Comparison of ENCODE assay signal across 1 cellular context in the genomic region with DNA sequence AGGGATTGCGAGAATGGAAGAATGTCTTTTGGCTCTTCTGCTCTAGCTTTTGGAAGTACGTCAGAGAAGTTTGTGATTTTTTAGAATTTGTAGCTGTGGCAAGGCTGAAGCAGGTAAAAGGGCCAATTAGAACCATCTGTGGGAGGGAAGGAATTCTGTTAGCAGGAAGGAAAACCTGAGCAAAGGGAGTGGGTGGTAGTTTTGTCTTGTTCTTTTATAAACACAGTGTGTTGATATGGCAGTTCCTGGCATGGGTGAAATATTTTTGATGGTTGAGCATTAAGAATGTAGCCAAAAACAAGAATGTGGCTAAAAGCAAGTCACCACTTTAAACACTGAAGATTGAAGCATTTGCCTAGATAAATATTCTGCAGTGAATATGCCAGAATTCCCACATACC.
TF ChIP-seq lines count a peak whose summit lies in the region.

No MANE protein-coding gene starts in this region.

TF ChIP-seq in H1, 55 proteins besides CTCF, POLR2A, EP300 and RAD21:
- no peak for TF ChIP-seq EGR1 (IDR thresholded peaks at IDR 0.05; ENCODE audit: borderline replicate concordance, low read depth, low read length)
- TF ChIP-seq SUZ12 (IDR thresholded peaks at IDR 0.05; ENCODE audit: low read length) = no peak
- TF ChIP-seq KDM1A (IDR thresholded peaks at IDR 0.05; ENCODE audit: borderline replicate concordance, low read length) = no peak
- TF ChIP-seq, protein P1, sequence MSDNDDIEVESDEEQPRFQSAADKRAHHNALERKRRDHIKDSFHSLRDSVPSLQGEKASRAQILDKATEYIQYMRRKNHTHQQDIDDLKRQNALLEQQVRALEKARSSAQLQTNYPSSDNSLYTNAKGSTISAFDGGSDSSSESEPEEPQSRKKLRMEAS (IDR thresholded peaks at IDR 0.05) = no peak
- TF ChIP-seq TEAD4 (IDR thresholded peaks at IDR 0.05; ENCODE audit: low read depth, low read length) = no peak
- no peak for TF ChIP-seq RBBP5 (IDR thresholded peaks at IDR 0.05; ENCODE audit: borderline replicate concordance, low read depth, low read length)
- no peak for TF ChIP-seq CBX8 (IDR thresholded peaks at IDR 0.05; ENCODE audit: borderline replicate concordance, low read depth, low read length)
- no peak for TF ChIP-seq NANOG (IDR thresholded peaks at IDR 0.05; ENCODE audit: insufficient read depth, low read depth, low read length, poor library complexity, severe bottlenecking)
- TF ChIP-seq, protein P2, sequence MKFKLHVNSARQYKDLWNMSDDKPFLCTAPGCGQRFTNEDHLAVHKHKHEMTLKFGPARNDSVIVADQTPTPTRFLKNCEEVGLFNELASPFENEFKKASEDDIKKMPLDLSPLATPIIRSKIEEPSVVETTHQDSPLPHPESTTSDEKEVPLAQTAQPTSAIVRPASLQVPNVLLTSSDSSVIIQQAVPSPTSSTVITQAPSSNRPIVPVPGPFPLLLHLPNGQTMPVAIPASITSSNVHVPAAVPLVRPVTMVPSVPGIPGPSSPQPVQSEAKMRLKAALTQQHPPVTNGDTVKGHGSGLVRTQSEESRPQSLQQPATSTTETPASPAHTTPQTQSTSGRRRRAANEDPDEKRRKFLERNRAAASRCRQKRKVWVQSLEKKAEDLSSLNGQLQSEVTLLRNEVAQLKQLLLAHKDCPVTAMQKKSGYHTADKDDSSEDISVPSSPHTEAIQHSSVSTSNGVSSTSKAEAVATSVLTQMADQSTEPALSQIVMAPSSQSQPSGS (IDR thresholded peaks at IDR 0.05; ENCODE audit: low read length) = no peak
- no peak for TF ChIP-seq RFX5 (IDR thresholded peaks at IDR 0.05; ENCODE audit: borderline replicate concordance, low read depth, low read length)
- TF ChIP-seq, protein P3, sequence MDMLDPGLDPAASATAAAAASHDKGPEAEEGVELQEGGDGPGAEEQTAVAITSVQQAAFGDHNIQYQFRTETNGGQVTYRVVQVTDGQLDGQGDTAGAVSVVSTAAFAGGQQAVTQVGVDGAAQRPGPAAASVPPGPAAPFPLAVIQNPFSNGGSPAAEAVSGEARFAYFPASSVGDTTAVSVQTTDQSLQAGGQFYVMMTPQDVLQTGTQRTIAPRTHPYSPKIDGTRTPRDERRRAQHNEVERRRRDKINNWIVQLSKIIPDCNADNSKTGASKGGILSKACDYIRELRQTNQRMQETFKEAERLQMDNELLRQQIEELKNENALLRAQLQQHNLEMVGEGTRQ (IDR thresholded peaks at IDR 0.05; ENCODE audit: low read length) = no peak
- TF ChIP-seq YY1 (IDR thresholded peaks at IDR 0.05; ENCODE audit: low read depth, low read length) = no peak
- TF ChIP-seq SP2 (IDR thresholded peaks at IDR 0.05; ENCODE audit: low read length) = no peak
- no peak for TF ChIP-seq MAFK (IDR thresholded peaks at IDR 0.05; ENCODE audit: low read depth, low read length)
- TF ChIP-seq, protein P4, sequence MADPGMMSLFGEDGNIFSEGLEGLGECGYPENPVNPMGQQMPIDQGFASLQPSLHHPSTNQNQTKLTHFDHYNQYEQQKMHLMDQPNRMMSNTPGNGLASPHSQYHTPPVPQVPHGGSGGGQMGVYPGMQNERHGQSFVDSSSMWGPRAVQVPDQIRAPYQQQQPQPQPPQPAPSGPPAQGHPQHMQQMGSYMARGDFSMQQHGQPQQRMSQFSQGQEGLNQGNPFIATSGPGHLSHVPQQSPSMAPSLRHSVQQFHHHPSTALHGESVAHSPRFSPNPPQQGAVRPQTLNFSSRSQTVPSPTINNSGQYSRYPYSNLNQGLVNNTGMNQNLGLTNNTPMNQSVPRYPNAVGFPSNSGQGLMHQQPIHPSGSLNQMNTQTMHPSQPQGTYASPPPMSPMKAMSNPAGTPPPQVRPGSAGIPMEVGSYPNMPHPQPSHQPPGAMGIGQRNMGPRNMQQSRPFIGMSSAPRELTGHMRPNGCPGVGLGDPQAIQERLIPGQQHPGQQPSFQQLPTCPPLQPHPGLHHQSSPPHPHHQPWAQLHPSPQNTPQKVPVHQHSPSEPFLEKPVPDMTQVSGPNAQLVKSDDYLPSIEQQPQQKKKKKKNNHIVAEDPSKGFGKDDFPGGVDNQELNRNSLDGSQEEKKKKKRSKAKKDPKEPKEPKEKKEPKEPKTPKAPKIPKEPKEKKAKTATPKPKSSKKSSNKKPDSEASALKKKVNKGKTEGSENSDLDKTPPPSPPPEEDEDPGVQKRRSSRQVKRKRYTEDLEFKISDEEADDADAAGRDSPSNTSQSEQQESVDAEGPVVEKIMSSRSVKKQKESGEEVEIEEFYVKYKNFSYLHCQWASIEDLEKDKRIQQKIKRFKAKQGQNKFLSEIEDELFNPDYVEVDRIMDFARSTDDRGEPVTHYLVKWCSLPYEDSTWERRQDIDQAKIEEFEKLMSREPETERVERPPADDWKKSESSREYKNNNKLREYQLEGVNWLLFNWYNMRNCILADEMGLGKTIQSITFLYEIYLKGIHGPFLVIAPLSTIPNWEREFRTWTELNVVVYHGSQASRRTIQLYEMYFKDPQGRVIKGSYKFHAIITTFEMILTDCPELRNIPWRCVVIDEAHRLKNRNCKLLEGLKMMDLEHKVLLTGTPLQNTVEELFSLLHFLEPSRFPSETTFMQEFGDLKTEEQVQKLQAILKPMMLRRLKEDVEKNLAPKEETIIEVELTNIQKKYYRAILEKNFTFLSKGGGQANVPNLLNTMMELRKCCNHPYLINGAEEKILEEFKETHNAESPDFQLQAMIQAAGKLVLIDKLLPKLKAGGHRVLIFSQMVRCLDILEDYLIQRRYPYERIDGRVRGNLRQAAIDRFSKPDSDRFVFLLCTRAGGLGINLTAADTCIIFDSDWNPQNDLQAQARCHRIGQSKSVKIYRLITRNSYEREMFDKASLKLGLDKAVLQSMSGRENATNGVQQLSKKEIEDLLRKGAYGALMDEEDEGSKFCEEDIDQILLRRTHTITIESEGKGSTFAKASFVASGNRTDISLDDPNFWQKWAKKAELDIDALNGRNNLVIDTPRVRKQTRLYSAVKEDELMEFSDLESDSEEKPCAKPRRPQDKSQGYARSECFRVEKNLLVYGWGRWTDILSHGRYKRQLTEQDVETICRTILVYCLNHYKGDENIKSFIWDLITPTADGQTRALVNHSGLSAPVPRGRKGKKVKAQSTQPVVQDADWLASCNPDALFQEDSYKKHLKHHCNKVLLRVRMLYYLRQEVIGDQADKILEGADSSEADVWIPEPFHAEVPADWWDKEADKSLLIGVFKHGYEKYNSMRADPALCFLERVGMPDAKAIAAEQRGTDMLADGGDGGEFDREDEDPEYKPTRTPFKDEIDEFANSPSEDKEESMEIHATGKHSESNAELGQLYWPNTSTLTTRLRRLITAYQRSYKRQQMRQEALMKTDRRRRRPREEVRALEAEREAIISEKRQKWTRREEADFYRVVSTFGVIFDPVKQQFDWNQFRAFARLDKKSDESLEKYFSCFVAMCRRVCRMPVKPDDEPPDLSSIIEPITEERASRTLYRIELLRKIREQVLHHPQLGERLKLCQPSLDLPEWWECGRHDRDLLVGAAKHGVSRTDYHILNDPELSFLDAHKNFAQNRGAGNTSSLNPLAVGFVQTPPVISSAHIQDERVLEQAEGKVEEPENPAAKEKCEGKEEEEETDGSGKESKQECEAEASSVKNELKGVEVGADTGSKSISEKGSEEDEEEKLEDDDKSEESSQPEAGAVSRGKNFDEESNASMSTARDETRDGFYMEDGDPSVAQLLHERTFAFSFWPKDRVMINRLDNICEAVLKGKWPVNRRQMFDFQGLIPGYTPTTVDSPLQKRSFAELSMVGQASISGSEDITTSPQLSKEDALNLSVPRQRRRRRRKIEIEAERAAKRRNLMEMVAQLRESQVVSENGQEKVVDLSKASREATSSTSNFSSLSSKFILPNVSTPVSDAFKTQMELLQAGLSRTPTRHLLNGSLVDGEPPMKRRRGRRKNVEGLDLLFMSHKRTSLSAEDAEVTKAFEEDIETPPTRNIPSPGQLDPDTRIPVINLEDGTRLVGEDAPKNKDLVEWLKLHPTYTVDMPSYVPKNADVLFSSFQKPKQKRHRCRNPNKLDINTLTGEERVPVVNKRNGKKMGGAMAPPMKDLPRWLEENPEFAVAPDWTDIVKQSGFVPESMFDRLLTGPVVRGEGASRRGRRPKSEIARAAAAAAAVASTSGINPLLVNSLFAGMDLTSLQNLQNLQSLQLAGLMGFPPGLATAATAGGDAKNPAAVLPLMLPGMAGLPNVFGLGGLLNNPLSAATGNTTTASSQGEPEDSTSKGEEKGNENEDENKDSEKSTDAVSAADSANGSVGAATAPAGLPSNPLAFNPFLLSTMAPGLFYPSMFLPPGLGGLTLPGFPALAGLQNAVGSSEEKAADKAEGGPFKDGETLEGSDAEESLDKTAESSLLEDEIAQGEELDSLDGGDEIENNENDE (IDR thresholded peaks at IDR 0.05; ENCODE audit: insufficient replicate concordance, low read length) = no peak
